21 cellular contexts compared by ENCODE assay signal in genomic region chr14:103476065-103476464, GRCh38. TPM values are rescaled to one million over a fixed set of nuclear protein-coding genes. Genes with fewer than 3 reads are reported as not detected.
DNase-seq lines count a peak whose midpoint lies in the region; ATAC-seq and TF ChIP-seq lines count a peak whose summit lies in the region.
"Had no signal": no experiment of that assay in that cellular context is flagged by ENCODE, and none has a peak within 500 bp of the region (broad histone marks: within the 10 kb centered on the region; RNA-seq: fewer than 3 reads in every experiment).

No MANE protein-coding gene starts in this region.

- CTCF ChIA-PET in activated CD8-positive, alpha-beta memory T cell treated with anti-CD3 and anti-CD28 coated beads, Interleukin-2, amount 10 ng/mL, durations not matched to agents 7 days and 5 days (lab: Charles Lee): interaction anchor here (0.7 kb wide), 2 partner anchors 11 to 76 kb away, joined by 3 read pairs; no protein-coding TSS in a partner anchor
- CTCF ChIA-PET in CD8-positive, alpha-beta T cell (lab: Charles Lee): interaction anchor here (0.6 kb wide), 1 partner anchor 462 kb away, joined by 5 read pairs; no protein-coding TSS in a partner anchor

- no peak for ATAC-seq in activated CD8-positive, alpha-beta memory T cell treated with anti-CD3 and anti-CD28 coated beads, Interleukin-2, amount 10 ng/mL, durations not matched to agents 7 days and 5 days
- no peak for ATAC-seq in CD8-positive, alpha-beta T cell
- ATAC-seq in activated naive CD8-positive, alpha-beta T cell treated with anti-CD3 and anti-CD28 coated beads, Interleukin-2, amount 10 ng/mL, durations not matched to agents 7 days and 5 days (ENCODE audit: low read depth): peak; percentile 80
- ATAC-seq in HG03571 (IDR thresholded peaks at IDR 0.05; ENCODE audit: unreplicated experiment): no peak
- ATAC-seq: Right ventricle myocardium inferior had no signal

- H3K4me1 ChIP-seq in CD8-positive, alpha-beta T cell (ENCODE audit: insufficient read depth, low read length): peaks cover 5% of the 10 kb centered on the region
- H3K4me1 ChIP-seq: SJCRH30 had no signal

- no peak overlapping the region for H3K4me3 Mint-ChIP-seq in activated CD8-positive, alpha-beta memory T cell treated with anti-CD3 and anti-CD28 coated beads, Interleukin-2, amount 10 ng/mL, durations not matched to agents 7 days and 5 days
- H3K4me3 Mint-ChIP-seq in CD8-positive, alpha-beta T cell: no peak overlapping the region
- no peak overlapping the region for H3K4me3 Mint-ChIP-seq in activated naive CD8-positive, alpha-beta T cell treated with anti-CD3 and anti-CD28 coated beads, Interleukin-2, amount 10 ng/mL, durations not matched to agents 7 days and 5 days
- no peak overlapping the region for H3K4me3 Mint-ChIP-seq in progenitor cell of endocrine pancreas (ENCODE audit: low read depth)

- H3K27me3 Mint-ChIP-seq in activated CD8-positive, alpha-beta memory T cell treated with anti-CD3 and anti-CD28 coated beads, Interleukin-2, amount 10 ng/mL, durations not matched to agents 7 days and 5 days: no peaks in the 10 kb centered on the region
- no peaks in the 10 kb centered on the region for H3K27me3 Mint-ChIP-seq in CD8-positive, alpha-beta T cell (ENCODE audit: low read depth)
- no peaks in the 10 kb centered on the region for H3K27me3 Mint-ChIP-seq in activated naive CD8-positive, alpha-beta T cell treated with anti-CD3 and anti-CD28 coated beads, Interleukin-2, amount 10 ng/mL, durations not matched to agents 7 days and 5 days
- H3K27me3 Mint-ChIP-seq in progenitor cell of endocrine pancreas: no peaks in the 10 kb centered on the region

- peak overlapping the region; percentile 11 for H3K27ac Mint-ChIP-seq in activated CD8-positive, alpha-beta memory T cell treated with anti-CD3 and anti-CD28 coated beads, Interleukin-2, amount 10 ng/mL, durations not matched to agents 7 days and 5 days
- H3K27ac Mint-ChIP-seq in CD8-positive, alpha-beta T cell: peak overlapping the region; percentile 41
- peak overlapping the region; percentile 62 for H3K27ac Mint-ChIP-seq in activated naive CD8-positive, alpha-beta T cell treated with anti-CD3 and anti-CD28 coated beads, Interleukin-2, amount 10 ng/mL, durations not matched to agents 7 days and 5 days
- no peak overlapping the region for H3K27ac Mint-ChIP-seq in progenitor cell of endocrine pancreas

- H3K4me3 ChIP-seq in CD8-positive, alpha-beta T cell (ENCODE audit: low read depth, low read length): no peak overlapping the region
- H3K4me3 ChIP-seq: PC-9, SJCRH30 had no signal

- no peak overlapping the region for H3K27ac ChIP-seq in CD8-positive, alpha-beta T cell (ENCODE audit: low read depth, low read length)
- H3K27ac ChIP-seq: PC-9, SJCRH30 had no signal

- intact Hi-C loops in CD8-positive, alpha-beta T cell (cut with DNase I, micrococcal nuclease): no loop called here

- in situ Hi-C loops in SK-MEL-5 (cut with HindIII; ENCODE audit: low pct_unique_long_range_greater_than_20kb, low sequenced_read_pairs): no loop called here

- POLR2A ChIA-PET in CD8-positive, alpha-beta T cell (lab: Charles Lee): interaction anchor here (1.0 kb wide), 1 partner anchor 82 kb away, joined by 3 read pairs; no protein-coding TSS in a partner anchor
- POLR2A ChIA-PET in activated naive CD8-positive, alpha-beta T cell treated with anti-CD3 and anti-CD28 coated beads, Interleukin-2, amount 10 ng/mL, durations not matched to agents 7 days and 5 days (lab: Charles Lee): no interaction called here

- no peaks in the 10 kb centered on the region for H3K27me3 ChIP-seq in CD8-positive, alpha-beta T cell (ENCODE audit: insufficient read depth, low read length)
- H3K27me3 ChIP-seq: SJCRH30 had no signal

- no peak for DNase-seq in activated CD8-positive, alpha-beta memory T cell treated with anti-CD3 and anti-CD28 coated beads, Interleukin-2, amount 10 ng/mL, durations not matched to agents 7 days and 5 days
- DNase-seq in activated CD8-positive, alpha-beta memory T cell treated with anti-CD3 and anti-CD28 coated beads, Interleukin-2, amount 50 U/mL, for 48 hours: no peak
- no peak for DNase-seq in CD8-positive, alpha-beta T cell
- peak; percentile 38 for DNase-seq in SK-MEL-5 (ENCODE audit: low read depth, low spot score)
- no peak for DNase-seq in activated naive CD8-positive, alpha-beta T cell treated with anti-CD3 and anti-CD28 coated beads, Interleukin-2, amount 10 ng/mL, durations not matched to agents 7 days and 5 days
- no peak for DNase-seq in progenitor cell of endocrine pancreas (ENCODE audit: low spot score, unreplicated experiment)
- DNase-seq in HUDEP-2 (lab: John Stamatoyannopoulos, UW; ENCODE audit: unreplicated experiment in 76 of 76): no peak
- DNase-seq: DMS53; H7; KG1; MM.1S; NCI-H1694; NCI-H2029 treated with DMSO at 0.1 percent for 48 hours; NCI-H446 treated with DMSO at 0.1 percent for 48 hours; NCI-H526; NCI-H82; NK-92 treated with Interleukin-12 subunit alpha and Interleukin-12 subunit beta, amount 100 ng/mL, for 24 hours; PC-9; SJCRH30 had no signal

- H3K9me3 Mint-ChIP-seq in activated CD8-positive, alpha-beta memory T cell treated with anti-CD3 and anti-CD28 coated beads, Interleukin-2, amount 10 ng/mL, durations not matched to agents 7 days and 5 days (ENCODE audit: low read depth): no peaks in the 10 kb centered on the region
- H3K9me3 Mint-ChIP-seq in CD8-positive, alpha-beta T cell: no peaks in the 10 kb centered on the region
- no peaks in the 10 kb centered on the region for H3K9me3 Mint-ChIP-seq in activated naive CD8-positive, alpha-beta T cell treated with anti-CD3 and anti-CD28 coated beads, Interleukin-2, amount 10 ng/mL, durations not matched to agents 7 days and 5 days
- H3K9me3 Mint-ChIP-seq in progenitor cell of endocrine pancreas (ENCODE audit: low read depth): no peaks in the 10 kb centered on the region

- TF ChIP-seq CTCF in CD8-positive, alpha-beta T cell (IDR thresholded peaks at IDR 0.05): no peak
- TF ChIP-seq CTCF in progenitor cell of endocrine pancreas (IDR thresholded peaks at IDR 0.05; ENCODE audit: unreplicated experiment): no peak

- peaks cover 27% of the 10 kb centered on the region for H3K36me3 Mint-ChIP-seq in activated CD8-positive, alpha-beta memory T cell treated with anti-CD3 and anti-CD28 coated beads, Interleukin-2, amount 10 ng/mL, durations not matched to agents 7 days and 5 days
- peaks cover 81% of the 10 kb centered on the region for H3K36me3 Mint-ChIP-seq in CD8-positive, alpha-beta T cell
- H3K36me3 Mint-ChIP-seq in activated naive CD8-positive, alpha-beta T cell treated with anti-CD3 and anti-CD28 coated beads, Interleukin-2, amount 10 ng/mL, durations not matched to agents 7 days and 5 days: peaks cover 28% of the 10 kb centered on the region
- H3K36me3 Mint-ChIP-seq in progenitor cell of endocrine pancreas (ENCODE audit: insufficient read depth): peaks cover 35% of the 10 kb centered on the region

- H3K9me3 ChIP-seq in CD8-positive, alpha-beta T cell (ENCODE audit: low read length): no peaks in the 10 kb centered on the region
- H3K9me3 ChIP-seq: SJCRH30 had no signal

- peaks cover 17% of the 10 kb centered on the region for H3K4me1 Mint-ChIP-seq in activated CD8-positive, alpha-beta memory T cell treated with anti-CD3 and anti-CD28 coated beads, Interleukin-2, amount 10 ng/mL, durations not matched to agents 7 days and 5 days
- peaks cover 10% of the 10 kb centered on the region for H3K4me1 Mint-ChIP-seq in CD8-positive, alpha-beta T cell (ENCODE audit: low read depth)
- H3K4me1 Mint-ChIP-seq in activated naive CD8-positive, alpha-beta T cell treated with anti-CD3 and anti-CD28 coated beads, Interleukin-2, amount 10 ng/mL, durations not matched to agents 7 days and 5 days: peaks cover 19% of the 10 kb centered on the region
- H3K4me1 Mint-ChIP-seq in progenitor cell of endocrine pancreas (ENCODE audit: low read depth): no peaks in the 10 kb centered on the region

- H3K36me3 ChIP-seq in CD8-positive, alpha-beta T cell (ENCODE audit: insufficient read depth, low read length): peaks cover 33% of the 10 kb centered on the region

RNA-seq across cellular contexts. Expression of gene CKB, which starts 46.6 kb away (rescaled TPM):
- total RNA-seq in activated CD8-positive, alpha-beta memory T cell treated with anti-CD3 and anti-CD28 coated beads, Interleukin-2, amount 10 ng/mL, durations not matched to agents 7 days and 5 days: 1 to 10 TPM; 1.2 to 6.1 TPM
- 1 to 10 TPM; 6.5 TPM for total RNA-seq in CD8-positive, alpha-beta T cell
- 14.1 and 21.2 TPM in 2 replicates for total RNA-seq in SK-MEL-5 (2014; rRNA removed; shearing (Covaris generic))
- 101 TPM in 2 replicates for polyA plus RNA-seq in SK-MEL-5 (2015; cell fraction: cytosol; rRNA removed)
- polyA plus RNA-seq in SK-MEL-5 (2015; cell fraction: nucleus; rRNA removed): 154 and 229 TPM in 2 replicates
- total RNA-seq in activated naive CD8-positive, alpha-beta T cell treated with anti-CD3 and anti-CD28 coated beads, Interleukin-2, amount 10 ng/mL, durations not matched to agents 7 days and 5 days: 1 to 10 TPM; 4.3 to 4.4 TPM
- 929 and 983 TPM in 2 replicates for total RNA-seq in progenitor cell of endocrine pancreas

RNA-seq across cellular contexts. Expression of gene TRMT61A, which starts 52.9 kb away (rescaled TPM):
- 1 to 10 TPM; 7.3 to 9.6 TPM for total RNA-seq in activated CD8-positive, alpha-beta memory T cell treated with anti-CD3 and anti-CD28 coated beads, Interleukin-2, amount 10 ng/mL, durations not matched to agents 7 days and 5 days
- total RNA-seq in CD8-positive, alpha-beta T cell: 10 to 100 TPM; 10.9 to 11.6 TPM
- 19.0 and 19.9 TPM in 2 replicates for total RNA-seq in SK-MEL-5 (2014; rRNA removed; shearing (Covaris generic))
- polyA plus RNA-seq in SK-MEL-5 (2015; cell fraction: cytosol; rRNA removed): 36.4 and 37.4 TPM in 2 replicates
- 26.5 and 28.0 TPM in 2 replicates for polyA plus RNA-seq in SK-MEL-5 (2015; cell fraction: nucleus; rRNA removed)
- total RNA-seq in activated naive CD8-positive, alpha-beta T cell treated with anti-CD3 and anti-CD28 coated beads, Interleukin-2, amount 10 ng/mL, durations not matched to agents 7 days and 5 days: 1 to 10 TPM; 7.8 to 9.2 TPM
- 10.3 and 10.7 TPM in 2 replicates for total RNA-seq in progenitor cell of endocrine pancreas

Comparison
In these comparisons a context has a peak if more than half of its experiments do, and no peak if none do; other contexts are left out.
1. RNA of gene CKB, which starts 46.6 kb away (total RNA-seq): 929 to 983 TPM in progenitor cell of endocrine pancreas; 14.1 to 21.2 TPM in SK-MEL-5, 6.5 TPM in CD8-positive, alpha-beta T cell, 1.2 to 6.1 TPM in activated CD8-positive, alpha-beta memory T cell treated with anti-CD3 and anti-CD28 coated beads, Interleukin-2, amount 10 ng/mL, durations not matched to agents 7 days and 5 days and 4.3 to 4.4 TPM in activated naive CD8-positive, alpha-beta T cell treated with anti-CD3 and anti-CD28 coated beads, Interleukin-2, amount 10 ng/mL, durations not matched to agents 7 days and 5 days; every median in the first group is over 10 times any median in the second.